Comparison of ENCODE assay signal across 13 cellular contexts in genomic region chr11:121282376-121282775, GRCh38.
"Had no signal": no experiment of that assay in that cellular context is flagged by ENCODE, and none has a peak within 500 bp of the region (broad histone marks: within the 10 kb centered on the region; RNA-seq: fewer than 3 reads in every experiment).

No MANE protein-coding gene starts in this region.

- H3K4me1 Mint-ChIP-seq: neural crest cell; stimulated activated naive CD8-positive, alpha-beta T cell treated with anti-CD3 and anti-CD28 coated beads, Interleukin-15, amount 100 ng/mL, for 72 hours had no signal

- H3K27me3 ChIP-seq: ovary had no signal

- H3K36me3 ChIP-seq: ovary, thoracic aorta had no signal

- ATAC-seq: activated CD8-positive, alpha-beta T cell treated with anti-CD3 and anti-CD28 coated beads for 36 hours; left ventricle myocardium superior; stimulated activated naive CD8-positive, alpha-beta T cell treated with anti-CD3 and anti-CD28 coated beads, Interleukin-15, amount 100 ng/mL, for 72 hours had no signal

- H3K4me3 ChIP-seq: ovary, thoracic aorta had no signal

- H3K27ac Mint-ChIP-seq: activated CD8-positive, alpha-beta T cell treated with anti-CD3 and anti-CD28 coated beads for 36 hours; activated naive CD8-positive, alpha-beta T cell treated with anti-CD3 and anti-CD28 coated beads, Interleukin-2, amount 10 ng/mL, durations not matched to agents 7 days and 5 days; stimulated activated naive CD8-positive, alpha-beta T cell treated with anti-CD3 and anti-CD28 coated beads, Interleukin-15, amount 100 ng/mL, for 72 hours had no signal

- H3K4me3 Mint-ChIP-seq: activated CD8-positive, alpha-beta T cell treated with anti-CD3 and anti-CD28 coated beads for 36 hours; activated naive CD8-positive, alpha-beta T cell treated with anti-CD3 and anti-CD28 coated beads, Interleukin-2, amount 10 ng/mL, durations not matched to agents 7 days and 5 days; neural crest cell; stimulated activated naive CD8-positive, alpha-beta T cell treated with anti-CD3 and anti-CD28 coated beads, Interleukin-15, amount 100 ng/mL, for 72 hours had no signal

- H3K27ac ChIP-seq: ovary, thoracic aorta had no signal

- DNase-seq: activated CD4-positive, alpha-beta T cell treated with anti-CD3 and anti-CD28 coated beads for 4 hours; activated CD8-positive, alpha-beta memory T cell treated with anti-CD3 and anti-CD28 coated beads, Interleukin-2, amount 50 U/mL, for 4 hours; activated CD8-positive, alpha-beta T cell treated with anti-CD3 and anti-CD28 coated beads for 36 hours; activated naive CD8-positive, alpha-beta T cell treated with anti-CD3 and anti-CD28 coated beads, Interleukin-2, amount 10 ng/mL, durations not matched to agents 7 days and 5 days; anterior cingulate cortex; kidney; left ventricle myocardium superior; ovary; stimulated activated CD4-positive, alpha-beta T cell treated with anti-CD3 and anti-CD28 coated beads, Interleukin-15, amount 100 ng/mL, for 24 hours; stimulated activated CD4-positive, alpha-beta T cell treated with anti-CD3 and anti-CD28 coated beads, Interleukin-4, amount 100 ng/mL, for 24 hours; stimulated activated naive CD8-positive, alpha-beta T cell treated with anti-CD3 and anti-CD28 coated beads, Interleukin-15, amount 100 ng/mL, for 72 hours had no signal

- H3K9me3 ChIP-seq: thoracic aorta had no signal
